In genomic region chr2:55232084-55232862, GRCh38 we compare ENCODE assay signal across 8 cellular contexts. TPM values are rescaled to one million over a fixed set of nuclear protein-coding genes. Genes with fewer than 3 reads are reported as not detected.
A peak's percentile ranks its signal among the peaks of the same experiment; 100 is the strongest.
DNase-seq lines count a peak whose midpoint lies in the region; ATAC-seq and TF ChIP-seq lines count a peak whose summit lies in the region.

TSS of gene CLHC1 (minus strand) at chr2:55232293. CDS start at chr2:55222411, 9,882 bp downstream.
TSS of gene RPS27A (plus strand) at chr2:55232688. CDS start at chr2:55232825, 137 bp downstream.

- H3K27me3 ChIP-seq in right cardiac atrium (ENCODE audit: control insufficient read depth, insufficient read depth): no peaks in the 10 kb centered on the region
- no peaks in the 10 kb centered on the region for H3K27me3 ChIP-seq in uterus

- H3K4me1 Mint-ChIP-seq in T-helper 1 cell treated with Interleukin-12 subunit alpha and Interleukin-12 subunit beta and Interleukin-4 antibody, amounts not matched to agents 30 μg/mL and 1 μg/mL, for 36 hours (ENCODE audit: low read depth): peaks cover 48% of the 10 kb centered on the region

- H3K36me3 ChIP-seq in uterus: no peaks in the 10 kb centered on the region

- H3K27ac Mint-ChIP-seq in T-helper 1 cell treated with Interleukin-12 subunit alpha and Interleukin-12 subunit beta and Interleukin-4 antibody, amounts not matched to agents 30 μg/mL and 1 μg/mL, for 36 hours: peak within 1 kb of the TSS; percentile 95

- H3K27ac ChIP-seq in angular gyrus (ENCODE audit: low read depth, low read length): peak within 1 kb of the TSS; percentile 95
- peak within 1 kb of the TSS; percentile 76 for H3K27ac ChIP-seq in right cardiac atrium (ENCODE audit: low read length)
- peak within 1 kb of the TSS; percentile 97 for H3K27ac ChIP-seq in uterus

- H3K27me3 Mint-ChIP-seq in T-helper 1 cell treated with Interleukin-12 subunit alpha and Interleukin-12 subunit beta and Interleukin-4 antibody, amounts not matched to agents 30 μg/mL and 1 μg/mL, for 36 hours (ENCODE audit: low read depth): no peaks in the 10 kb centered on the region

- H3K4me3 ChIP-seq in right cardiac atrium (ENCODE audit: low read length) (peak within 1 kb of the TSS; percentile 96), uterus (peak within 1 kb of the TSS; percentile 80 to 96)

- TF ChIP-seq POLR2A in uterus (IDR thresholded peaks at IDR 0.05): peak; percentile 81 to 87

- no peak for TF ChIP-seq CTCF in GM13977 (IDR thresholded peaks at IDR 0.05; ENCODE audit: extremely low read depth, insufficient read depth, missing control alignments)
- peak in 2 of 4 experiments; percentile 7 to 13 for TF ChIP-seq CTCF in uterus (IDR thresholded peaks at IDR 0.05)

- no peaks in the 10 kb centered on the region for H3K9me3 Mint-ChIP-seq in T-helper 1 cell treated with Interleukin-12 subunit alpha and Interleukin-12 subunit beta and Interleukin-4 antibody, amounts not matched to agents 30 μg/mL and 1 μg/mL, for 36 hours

- H3K9me3 ChIP-seq in right cardiac atrium (ENCODE audit: control insufficient read depth, low read length) (no peaks in the 10 kb centered on the region), uterus (no peaks in the 10 kb centered on the region)

- in situ Hi-C loops in GM13977 (cut with MboI; ENCODE audit: low pct_unique_long_range_greater_than_20kb, low sequenced_read_pairs, unreplicated experiment): no loop called here

- intact Hi-C loops in right cardiac atrium (cut with DNase I): loop anchor here in 1 of 4 donors (5.0 kb wide), 1 partner anchor 35 kb away; the partner anchor contains the start of gene MTIF2
- intact Hi-C loops in uterus (cut with DNase I; ENCODE audit: low total_unique reads): no loop called here

- under 1% methylated on average over 37 of the region's 37 CpGs for WGBS in right cardiac atrium

- ATAC-seq in HG02884 (IDR thresholded peaks at IDR 0.05; ENCODE audit: unreplicated experiment) (peak; percentile 84), right cardiac atrium (peak; percentile 97)

- H3K4me3 Mint-ChIP-seq in T-helper 1 cell treated with Interleukin-12 subunit alpha and Interleukin-12 subunit beta and Interleukin-4 antibody, amounts not matched to agents 30 μg/mL and 1 μg/mL, for 36 hours: peak within 1 kb of the TSS; percentile 100

- peaks cover 63% of the 10 kb centered on the region for H3K36me3 Mint-ChIP-seq in T-helper 1 cell treated with Interleukin-12 subunit alpha and Interleukin-12 subunit beta and Interleukin-4 antibody, amounts not matched to agents 30 μg/mL and 1 μg/mL, for 36 hours (ENCODE audit: low read depth)

- DNase-seq in GM13977 (ENCODE audit: low spot score): peak; percentile 82
- peak; percentile 95 for DNase-seq in NCI-H1694 (lab: John Stamatoyannopoulos, UW)
- peak; percentile 90 to 97 (median 96) for DNase-seq in right cardiac atrium
- DNase-seq in pulmonary artery endothelial cell (ENCODE audit: low read depth, low spot score): peak; percentile 96
- peak; percentile 88 to 94 for DNase-seq in uterus

- H3K4me1 ChIP-seq in right cardiac atrium (ENCODE audit: control insufficient read depth, insufficient read depth, low read length): peaks cover 5% of the 10 kb centered on the region
- H3K4me1 ChIP-seq in uterus: peaks cover 4 to 5% of the 10 kb centered on the region in 2 donors

RNA-seq across cellular contexts. Expression of gene CLHC1, which starts in this region (rescaled TPM):
- total RNA-seq in right cardiac atrium (1 to 10 TPM; 6.6 to 9.0 (median 7.3) TPM), pulmonary artery endothelial cell (3.4 and 5.5 TPM in 2 replicates), uterus (10 to 100 TPM in 2 of 4 donors, 1 to 10 TPM in 1, under 1 TPM in 1; 0.51 to 52.7 (median 13.2) TPM)
- polyA plus RNA-seq in right cardiac atrium: 4.4 TPM

RNA-seq across cellular contexts. Expression of gene RPS27A, which starts in this region (rescaled TPM):
- total RNA-seq in right cardiac atrium: 100 to 1,000 TPM; 469 to 564 (median 541) TPM
- polyA plus RNA-seq in right cardiac atrium: 986 TPM
- total RNA-seq in pulmonary artery endothelial cell: 731 and 867 TPM in 2 replicates
- total RNA-seq in uterus: 1,000 to 10,000 TPM; 1,126 to 5,133 (median 1,477) TPM

Comparison
In these comparisons a context has a peak if more than half of its experiments do, and no peak if none do; other contexts are left out.
1. Peak in every context shown above with its lines: DNase-seq, ATAC-seq, H3K4me3 ChIP-seq and H3K27ac ChIP-seq.